Comparison of ENCODE assay signal across 3 cellular contexts in the genomic region with DNA sequence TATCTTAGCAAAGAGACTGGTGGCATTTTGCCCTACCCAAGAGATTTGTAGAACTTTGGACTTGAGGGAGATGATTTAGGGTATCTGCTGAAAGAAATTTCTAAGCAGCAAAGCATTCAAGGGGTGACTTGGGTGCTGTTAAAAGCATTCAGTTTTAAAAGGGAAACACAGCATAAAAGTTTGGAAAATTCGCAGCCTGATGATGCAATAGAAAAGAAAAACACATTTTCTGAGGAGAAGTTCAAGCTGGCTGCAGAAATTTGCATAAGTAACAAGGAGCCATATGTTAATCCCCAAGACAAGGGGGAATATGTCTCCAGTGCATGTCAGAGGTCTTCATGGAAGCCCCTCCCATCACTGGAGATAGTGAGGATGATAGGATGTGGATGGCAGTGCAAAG. TPM values are rescaled to one million over a fixed set of nuclear protein-coding genes. Genes with fewer than 3 reads are reported as not detected.
"Had no signal": no experiment of that assay in that cellular context is flagged by ENCODE, and none has a peak within 500 bp of the region (broad histone marks: within the 10 kb centered on the region; RNA-seq: fewer than 3 reads in every experiment).

No MANE protein-coding gene starts in this region.

RNA-seq across cellular contexts. Expression of gene PNMA6A, which starts 32.7 kb away (rescaled TPM):
- total RNA-seq: M059J, PC-3, SJSA1 had no signal

RNA-seq across cellular contexts. Expression of gene PNMA3, which starts 48.7 kb away (rescaled TPM):
- total RNA-seq: M059J, PC-3, SJSA1 had no signal
